In genomic region chrX:121000589-121000988, GRCh38 we compare ENCODE assay signal across 8 cellular contexts. TPM values are rescaled to one million over a fixed set of nuclear protein-coding genes. Genes with fewer than 3 reads are reported as not detected.
DNase-seq lines count a peak whose midpoint lies in the region; ATAC-seq, FAIRE-seq and TF ChIP-seq lines count a peak whose summit lies in the region.

No MANE protein-coding gene starts in this region.

- ATAC-seq in HG03354 (IDR thresholded peaks at IDR 0.05; ENCODE audit: poor library complexity, severe bottlenecking, unreplicated experiment) (peak; percentile 53), GM21528 (IDR thresholded peaks at IDR 0.05; ENCODE audit: low FRiP score, unreplicated experiment) (no peak), HG03457 (IDR thresholded peaks at IDR 0.05; ENCODE audit: unreplicated experiment) (no peak)
- ATAC-seq in natural killer cell treated with Interleukin-12 subunit alpha and Interleukin-12 subunit beta and Interleukin-15 and Interleukin-18, amount 100 ng/mL, for 72 hours: no peak

- H3K9ac ChIP-seq in kidney (ENCODE audit: low read length in 2 of 2): no peak overlapping the region

- H3K4me3 ChIP-seq in DOHH2 (ENCODE audit: low read length) (no peak overlapping the region), kidney (ENCODE audit: low read length in 2 of 2) (no peak overlapping the region)

- POLR2A ChIA-PET in RWPE1 (lab: Yijun Ruan, JAX; ENCODE audit: low non-redundant PET): no interaction called here

- no peaks in the 10 kb centered on the region for H3K4me1 Mint-ChIP-seq in natural killer cell treated with Interleukin-12 subunit alpha and Interleukin-12 subunit beta and Interleukin-15 and Interleukin-18, amount 100 ng/mL, for 72 hours (ENCODE audit: low read depth in 2 of 2)

- no peak overlapping the region for H3K27ac ChIP-seq in DOHH2 (ENCODE audit: low read depth, low read length)
- H3K27ac ChIP-seq in RWPE1: no peak overlapping the region
- H3K27ac ChIP-seq in kidney (ENCODE audit: low read depth in 2 of 2, low read length in 2 of 2): no peak overlapping the region

- H3K36me3 ChIP-seq in DOHH2 (ENCODE audit: control insufficient read depth, low read length) (no peaks in the 10 kb centered on the region), kidney (ENCODE audit: control insufficient read depth in 1 of 2, insufficient read depth in 2 of 2, low read length in 2 of 2) (no peaks in the 10 kb centered on the region)

- CTCF ChIA-PET in RWPE1 (lab: Yijun Ruan, JAX): interaction anchor here (0.6 kb wide), 1 partner anchor 50 kb away, joined by 7 read pairs; no protein-coding TSS in a partner anchor

- H3K4me2 ChIP-seq in DOHH2 (ENCODE audit: low read length): no peak overlapping the region

- no peaks in the 10 kb centered on the region for H3K27me3 ChIP-seq in DOHH2 (ENCODE audit: control insufficient read depth, low read length)

- no peaks in the 10 kb centered on the region for H3K36me3 Mint-ChIP-seq in natural killer cell treated with Interleukin-12 subunit alpha and Interleukin-12 subunit beta and Interleukin-15 and Interleukin-18, amount 100 ng/mL, for 72 hours

- H3K27ac Mint-ChIP-seq in natural killer cell treated with Interleukin-12 subunit alpha and Interleukin-12 subunit beta and Interleukin-15 and Interleukin-18, amount 100 ng/mL, for 72 hours: no peak overlapping the region

- H3F3A ChIP-seq in DOHH2 (ENCODE audit: control insufficient read depth, insufficient read depth): no peaks in the 10 kb centered on the region

- H3K9me3 ChIP-seq in DOHH2 (ENCODE audit: control insufficient read depth, insufficient read depth, low read length) (no peaks in the 10 kb centered on the region), kidney (ENCODE audit: control insufficient read depth in 1 of 2, low read length in 2 of 2) (no peaks in the 10 kb centered on the region)

- H3K4me3 Mint-ChIP-seq in natural killer cell treated with Interleukin-12 subunit alpha and Interleukin-12 subunit beta and Interleukin-15 and Interleukin-18, amount 100 ng/mL, for 72 hours: no peak overlapping the region

- peak; percentile 8 for DNase-seq in RWPE1 (ENCODE audit: low spot score)
- no peak for DNase-seq in kidney
- no peak for DNase-seq in natural killer cell treated with Interleukin-12 subunit alpha and Interleukin-12 subunit beta and Interleukin-15 and Interleukin-18, amount 100 ng/mL, for 72 hours (ENCODE audit: low spot score)
- DNase-seq in stimulated activated CD4-positive, alpha-beta T cell treated with anti-CD3 and anti-CD28 coated beads, Interleukin-2, amount 100 ng/mL, for 24 hours: no peak

- no peaks in the 10 kb centered on the region for H3K79me2 ChIP-seq in DOHH2 (ENCODE audit: control insufficient read depth, low read length)

- H3K9me2 ChIP-seq in DOHH2 (replicated peaks; ENCODE audit: control insufficient read depth, low read length): no peaks in the 10 kb centered on the region

- TF ChIP-seq CTCF in DOHH2 (IDR thresholded peaks at IDR 0.05; ENCODE audit: low read depth, low read length, poor library complexity, severe bottlenecking) (peak; percentile 38), RWPE1 (conservative IDR thresholded peaks at IDR 0.05; ENCODE audit: low read depth) (no peak), kidney (IDR thresholded peaks at IDR 0.05; ENCODE audit: borderline replicate concordance, extremely low read depth, insufficient read depth) (no peak)

- intact Hi-C loops in kidney (cut with DNase I): no loop called here

- no peaks in the 10 kb centered on the region for H3K9me3 Mint-ChIP-seq in natural killer cell treated with Interleukin-12 subunit alpha and Interleukin-12 subunit beta and Interleukin-15 and Interleukin-18, amount 100 ng/mL, for 72 hours

- peak; percentile 66 for FAIRE-seq in kidney (lab: Jason Lieb, UNC)

- peaks cover 12% of the 10 kb centered on the region for H3K4me1 ChIP-seq in DOHH2 (ENCODE audit: control insufficient read depth, low read length)
- no peaks in the 10 kb centered on the region for H3K4me1 ChIP-seq in kidney (ENCODE audit: control insufficient read depth in 1 of 2, insufficient read depth in 1 of 2, low read depth in 1 of 2, low read length in 2 of 2)

- no peaks in the 10 kb centered on the region for H3K27me3 Mint-ChIP-seq in natural killer cell treated with Interleukin-12 subunit alpha and Interleukin-12 subunit beta and Interleukin-15 and Interleukin-18, amount 100 ng/mL, for 72 hours

- H4K20me1 ChIP-seq in DOHH2 (ENCODE audit: control insufficient read depth, insufficient read depth, low read depth, low read length): no peaks in the 10 kb centered on the region

RNA-seq across cellular contexts. Expression of gene CT47A1, which starts 15.0 kb away (rescaled TPM):
- total RNA-seq in kidney: not detected
- polyA plus RNA-seq in kidney (ENCODE audit: insufficient read depth, low read depth, low replicate concordance): not detected
- total RNA-seq in natural killer cell treated with Interleukin-12 subunit alpha and Interleukin-12 subunit beta and Interleukin-15 and Interleukin-18, amount 100 ng/mL, for 72 hours: not detected

RNA-seq across cellular contexts. Expression of gene CT47A2, which starts 19.9 kb away (rescaled TPM):
- total RNA-seq in kidney: not detected
- not detected for polyA plus RNA-seq in kidney (ENCODE audit: insufficient read depth, low read depth, low replicate concordance)
- total RNA-seq in natural killer cell treated with Interleukin-12 subunit alpha and Interleukin-12 subunit beta and Interleukin-15 and Interleukin-18, amount 100 ng/mL, for 72 hours: not detected

RNA-seq across cellular contexts. Expression of gene CT47A3, which starts 24.7 kb away (rescaled TPM):
- total RNA-seq in kidney: not detected
- polyA plus RNA-seq in kidney (ENCODE audit: insufficient read depth, low read depth, low replicate concordance): not detected
- not detected for total RNA-seq in natural killer cell treated with Interleukin-12 subunit alpha and Interleukin-12 subunit beta and Interleukin-15 and Interleukin-18, amount 100 ng/mL, for 72 hours

RNA-seq across cellular contexts. Expression of gene CT47A4, which starts 29.6 kb away (rescaled TPM):
- not detected for total RNA-seq in kidney
- polyA plus RNA-seq in kidney (ENCODE audit: insufficient read depth, low read depth, low replicate concordance): not detected
- total RNA-seq in natural killer cell treated with Interleukin-12 subunit alpha and Interleukin-12 subunit beta and Interleukin-15 and Interleukin-18, amount 100 ng/mL, for 72 hours: not detected

RNA-seq across cellular contexts. Expression of gene CT47A5, which starts 34.4 kb away (rescaled TPM):
- total RNA-seq in kidney: not detected
- polyA plus RNA-seq in kidney (ENCODE audit: insufficient read depth, low read depth, low replicate concordance): not detected
- not detected for total RNA-seq in natural killer cell treated with Interleukin-12 subunit alpha and Interleukin-12 subunit beta and Interleukin-15 and Interleukin-18, amount 100 ng/mL, for 72 hours
